In the genomic region with DNA sequence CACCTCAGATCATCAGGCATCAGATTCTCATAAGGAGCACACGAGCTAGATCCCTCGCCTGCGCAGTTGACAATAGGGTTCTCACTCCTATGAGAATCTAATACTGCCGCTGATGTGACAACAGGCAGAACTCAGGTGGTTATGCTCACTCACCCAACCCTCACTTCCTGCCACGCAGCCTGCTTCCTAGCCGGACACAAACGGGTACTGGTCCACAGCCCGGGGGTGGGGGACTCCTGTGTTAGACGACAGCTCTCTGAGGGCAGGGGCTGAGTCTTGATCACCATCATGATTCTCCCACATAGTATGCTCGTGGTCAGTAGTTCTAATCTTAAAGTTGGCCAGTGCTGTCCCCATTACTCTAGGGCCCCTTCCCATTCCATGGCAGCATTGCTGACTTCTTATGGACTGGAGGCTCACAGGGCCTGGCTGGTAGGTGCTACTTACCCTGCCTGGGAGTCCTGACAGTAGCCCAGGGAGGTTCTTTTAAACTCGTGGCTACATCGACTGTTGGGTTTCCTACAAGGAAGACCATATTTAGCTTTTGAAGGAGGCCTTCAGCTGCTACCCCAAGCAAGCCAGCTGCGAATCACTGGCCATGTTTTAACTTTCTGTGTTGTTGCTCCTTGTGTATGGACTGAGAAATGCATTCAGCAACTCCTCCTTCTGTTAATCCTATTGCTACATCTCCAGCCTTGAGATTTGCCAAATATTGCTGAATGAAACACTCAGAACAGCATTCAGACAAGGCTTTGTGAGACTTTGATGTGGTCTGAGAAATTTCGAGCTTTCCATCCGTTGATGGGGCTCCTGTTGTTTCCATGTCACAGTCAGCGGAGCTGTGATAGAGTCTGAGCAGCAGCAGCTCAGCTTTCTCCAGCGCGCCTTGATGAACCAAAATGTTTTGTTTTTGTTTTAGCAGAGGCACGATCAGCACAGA, we compare ENCODE assay signal across 18 cellular contexts.
DNase-seq lines count a peak whose midpoint lies in the region; ATAC-seq and TF ChIP-seq lines count a peak whose summit lies in the region.
"Had no signal": no experiment of that assay in that cellular context is flagged by ENCODE, and none has a peak within 500 bp of the region (broad histone marks: within the 10 kb centered on the region; RNA-seq: fewer than 3 reads in every experiment).

No MANE protein-coding gene starts in this region.

- H3K27me3 ChIP-seq in Loucy (ENCODE audit: insufficient read depth, low read length, poor library complexity, severe bottlenecking) (no peaks in the 10 kb centered on the region), smooth muscle cell (ENCODE audit: low read depth) (no peaks in the 10 kb centered on the region)
- H3K27me3 ChIP-seq: thyroid gland had no signal

- peak overlapping the region; percentile 53 for H3K4me3 Mint-ChIP-seq in activated naive CD4-positive, alpha-beta T cell treated with anti-CD3 and anti-CD28 coated beads, Interleukin-2, amount 50 U/mL, for 24 hours
- no peak overlapping the region for H3K4me3 Mint-ChIP-seq in activated naive CD8-positive, alpha-beta T cell treated with anti-CD3 and anti-CD28 coated beads, Interleukin-2, amount 50 U/mL, for 24 hours

- peak overlapping the region; percentile 1 for H3K27ac Mint-ChIP-seq in activated naive CD4-positive, alpha-beta T cell treated with anti-CD3 and anti-CD28 coated beads, Interleukin-2, amount 50 U/mL, for 24 hours
- peak overlapping the region; percentile 46 for H3K27ac Mint-ChIP-seq in activated naive CD8-positive, alpha-beta T cell treated with anti-CD3 and anti-CD28 coated beads, Interleukin-2, amount 50 U/mL, for 24 hours

- H3K4me1 ChIP-seq in Loucy (ENCODE audit: insufficient read depth, low read length, poor library complexity, severe bottlenecking), result peaks cover 19% of the 10 kb centered on the region
- no peaks in the 10 kb centered on the region for H3K4me1 ChIP-seq in smooth muscle cell (ENCODE audit: low read depth)

- no peaks in the 10 kb centered on the region for H3F3A ChIP-seq in Loucy (ENCODE audit: low read depth)
- no peaks in the 10 kb centered on the region for H3F3A ChIP-seq in smooth muscle cell (ENCODE audit: low read depth)

- no peak overlapping the region for H3K4me3 ChIP-seq in Loucy (ENCODE audit: low read length, poor library complexity, severe bottlenecking)
- H3K4me3 ChIP-seq in smooth muscle cell, result no peak overlapping the region
- H3K4me3 ChIP-seq: thyroid gland had no signal

- no peaks in the 10 kb centered on the region for H4K20me1 ChIP-seq in Loucy (ENCODE audit: insufficient read depth, low read length, poor library complexity, severe bottlenecking)
- no peaks in the 10 kb centered on the region for H4K20me1 ChIP-seq in smooth muscle cell (ENCODE audit: low read depth)

- TF ChIP-seq CTCF in Loucy (conservative IDR thresholded peaks at IDR 0.05; ENCODE audit: low read length) (no peak), smooth muscle cell (IDR thresholded peaks at IDR 0.05; ENCODE audit: borderline replicate concordance, insufficient read depth, poor library complexity, severe bottlenecking) (no peak)

- no peaks in the 10 kb centered on the region for H3K9me3 Mint-ChIP-seq in activated naive CD4-positive, alpha-beta T cell treated with anti-CD3 and anti-CD28 coated beads, Interleukin-2, amount 50 U/mL, for 24 hours
- H3K9me3 Mint-ChIP-seq in activated naive CD8-positive, alpha-beta T cell treated with anti-CD3 and anti-CD28 coated beads, Interleukin-2, amount 50 U/mL, for 24 hours, result peaks cover 4% of the 10 kb centered on the region

- no peaks in the 10 kb centered on the region for H3K27me3 Mint-ChIP-seq in activated naive CD4-positive, alpha-beta T cell treated with anti-CD3 and anti-CD28 coated beads, Interleukin-2, amount 50 U/mL, for 24 hours
- H3K27me3 Mint-ChIP-seq in activated naive CD8-positive, alpha-beta T cell treated with anti-CD3 and anti-CD28 coated beads, Interleukin-2, amount 50 U/mL, for 24 hours, result no peaks in the 10 kb centered on the region

- H3K4me1 Mint-ChIP-seq in activated naive CD4-positive, alpha-beta T cell treated with anti-CD3 and anti-CD28 coated beads, Interleukin-2, amount 50 U/mL, for 24 hours, result peaks cover 32% of the 10 kb centered on the region
- peaks cover 18% of the 10 kb centered on the region for H3K4me1 Mint-ChIP-seq in activated naive CD8-positive, alpha-beta T cell treated with anti-CD3 and anti-CD28 coated beads, Interleukin-2, amount 50 U/mL, for 24 hours

- H3K36me3 Mint-ChIP-seq in activated naive CD4-positive, alpha-beta T cell treated with anti-CD3 and anti-CD28 coated beads, Interleukin-2, amount 50 U/mL, for 24 hours, result peaks cover 5% of the 10 kb centered on the region
- peaks cover 8% of the 10 kb centered on the region for H3K36me3 Mint-ChIP-seq in activated naive CD8-positive, alpha-beta T cell treated with anti-CD3 and anti-CD28 coated beads, Interleukin-2, amount 50 U/mL, for 24 hours (ENCODE audit: low read depth)

- H3K4me2 ChIP-seq in Loucy (ENCODE audit: low read depth, low read length, poor library complexity, severe bottlenecking) (peak overlapping the region; percentile 9), smooth muscle cell (peak overlapping the region; percentile 29)

- peak; percentile 58 for ATAC-seq in activated naive CD8-positive, alpha-beta T cell treated with anti-CD3 and anti-CD28 coated beads, Interleukin-2, amount 50 U/mL, for 24 hours
- ATAC-seq in GM19395 (IDR thresholded peaks at IDR 0.05; ENCODE audit: unreplicated experiment), result no peak
- ATAC-seq: esophagus mucosa, left colon had no signal

- H3K9me3 ChIP-seq in Loucy (ENCODE audit: insufficient read depth, low read depth, low read length) (no peaks in the 10 kb centered on the region), smooth muscle cell (replicated peaks; ENCODE audit: low read depth) (no peaks in the 10 kb centered on the region)
- H3K9me3 ChIP-seq: thyroid gland had no signal

- H3K79me2 ChIP-seq in Loucy (ENCODE audit: insufficient read depth, low read length), result no peaks in the 10 kb centered on the region
- no peaks in the 10 kb centered on the region for H3K79me2 ChIP-seq in smooth muscle cell (ENCODE audit: low read depth)

- H3K36me3 ChIP-seq in Loucy (ENCODE audit: insufficient read depth, low read length) (no peaks in the 10 kb centered on the region), smooth muscle cell (ENCODE audit: low read depth) (no peaks in the 10 kb centered on the region)
- H3K36me3 ChIP-seq: thyroid gland had no signal

- 72% methylated on average over 19 of the region's 19 CpGs for WGBS in smooth muscle cell (ENCODE audit: low lambda C conversion rate)

- peak overlapping the region; percentile 38 for H3K27ac ChIP-seq in smooth muscle cell (ENCODE audit: low read depth)
- H3K27ac ChIP-seq: HL-60, thyroid gland had no signal

- H3K9ac ChIP-seq in Loucy (ENCODE audit: low read depth, low read length, poor library complexity, severe bottlenecking) (no peak overlapping the region), smooth muscle cell (ENCODE audit: low read depth) (no peak overlapping the region)

- DNase-seq in activated naive CD4-positive, alpha-beta T cell treated with anti-CD3 and anti-CD28 coated beads, Interleukin-2, amount 50 U/mL, for 16 hours, result no peak
- DNase-seq in activated naive CD8-positive, alpha-beta T cell treated with anti-CD3 and anti-CD28 coated beads, Interleukin-2, amount 50 U/mL, for 24 hours, result peak; percentile 11
- DNase-seq in smooth muscle cell (lab: John Stamatoyannopoulos, UW; ENCODE audit: unreplicated experiment), result no peak
- no peak for DNase-seq in HCEC 1CT
- no peak for DNase-seq in mucosa of gallbladder (ENCODE audit: low spot score)
- DNase-seq: COR-L47; effector CD8-positive, alpha-beta T cell; IMR-90; left colon; NCI-H1694 treated with DMSO at 0.1 percent for 48 hours; NCI-H226; stimulated activated CD4-positive, alpha-beta T cell treated with anti-CD3 and anti-CD28 coated beads, Interleukin-12 subunit alpha, Interleukin-12 subunit beta, amount 100 ng/mL, for 4 hours; thyroid gland had no signal

- H2AFZ ChIP-seq in Loucy (ENCODE audit: low read length) (no peak overlapping the region), smooth muscle cell (ENCODE audit: low read depth) (no peak overlapping the region)

- no peaks in the 10 kb centered on the region for H3K9me2 ChIP-seq in Loucy (replicated peaks; ENCODE audit: low read depth, low read length)
